Comparison of ENCODE assay signal across 8 cellular contexts in genomic region chr11:65423516-65424199, GRCh38. TPM values are rescaled to one million over a fixed set of nuclear protein-coding genes. Genes with fewer than 3 reads are reported as not detected.
DNase-seq lines count a peak whose midpoint lies in the region; ATAC-seq and TF ChIP-seq lines count a peak whose summit lies in the region.

No MANE protein-coding gene starts in this region.

- no peak for ATAC-seq in HG03039 (IDR thresholded peaks at IDR 0.05; ENCODE audit: unreplicated experiment)

- peaks cover 43% of the 10 kb centered on the region for H3K36me3 ChIP-seq in GM23248 (ENCODE audit: low read depth)
- H3K36me3 ChIP-seq in thymus (ENCODE audit: control insufficient read depth, insufficient read depth), result peaks cover 7% of the 10 kb centered on the region

- H3K9me3 ChIP-seq in GM23248 (ENCODE audit: low read depth) (no peaks in the 10 kb centered on the region), thymus (ENCODE audit: control insufficient read depth) (no peaks in the 10 kb centered on the region)

- H3K9me2 ChIP-seq in GM23248 (ENCODE audit: insufficient read depth), result no peaks in the 10 kb centered on the region

- WGBS in GM23248 (ENCODE audit: low coverage in 1 of 2, low lambda C conversion rate in 2 of 2, missing lambda C conversion rate in 2 of 2), 2 experiments, result 1 to 2% methylated on average over 16 to 19 of the region's 19 CpGs
- WGBS in thymus, result 14% methylated on average over 19 of the region's 19 CpGs

- in situ Hi-C loops in GM23248 (cut with MboI), result no loop called here
- in situ Hi-C loops in SK-MEL-5 (cut with HindIII; ENCODE audit: low pct_unique_long_range_greater_than_20kb, low sequenced_read_pairs), result no loop called here

- H3F3A ChIP-seq in GM23248 (ENCODE audit: insufficient read depth), result peaks cover 82% of the 10 kb centered on the region

- no peaks in the 10 kb centered on the region for H3K27me3 ChIP-seq in GM23248 (replicated peaks; ENCODE audit: insufficient read depth)
- no peaks in the 10 kb centered on the region for H3K27me3 ChIP-seq in thymus (ENCODE audit: control insufficient read depth, insufficient read depth)

- H3K79me2 ChIP-seq in GM23248 (ENCODE audit: insufficient read depth), result peaks cover 87% of the 10 kb centered on the region

- H3K4me2 ChIP-seq in GM23248 (ENCODE audit: unreplicated experiment), result peak overlapping the region; percentile 96

- H3K4me3 ChIP-seq in GM23248 (peak overlapping the region; percentile 93), choroid plexus epithelial cell (ENCODE audit: low read depth, low read length) (peak overlapping the region; percentile 77), thymus (ENCODE audit: low read length) (peak overlapping the region; percentile 83)

- peaks cover 46% of the 10 kb centered on the region for H4K20me1 ChIP-seq in GM23248 (ENCODE audit: insufficient read depth)

- TF ChIP-seq CTCF in choroid plexus epithelial cell (conservative IDR thresholded peaks at IDR 0.05; ENCODE audit: low read depth, low read length), result no peak

- DNase-seq in GM23248 (peak; percentile 48), SK-MEL-5 (ENCODE audit: low read depth, low spot score) (peak; percentile 56), choroid plexus epithelial cell (ENCODE audit: low read depth) (peak; percentile 64), medulla oblongata (ENCODE audit: extremely low spot score) (peak; percentile 51), H4 (ENCODE audit: low spot score) (no peak), NCI-H2107 (lab: John Stamatoyannopoulos, UW) (no peak)

- peak overlapping the region; percentile 100 for H3K9ac ChIP-seq in GM23248

- H2AFZ ChIP-seq in GM23248, result no peak overlapping the region

- peaks cover 26% of the 10 kb centered on the region for H3K4me1 ChIP-seq in GM23248 (ENCODE audit: insufficient read depth)
- peaks cover 43% of the 10 kb centered on the region for H3K4me1 ChIP-seq in thymus (ENCODE audit: control insufficient read depth, insufficient read depth, low read length)

- peak overlapping the region; percentile 100 for H3K27ac ChIP-seq in GM23248
- peak overlapping the region; percentile 98 for H3K27ac ChIP-seq in thymus (ENCODE audit: low read depth)

RNA-seq across cellular contexts. Expression of gene NEAT1, which starts 1.1 kb away (rescaled TPM):
- 74.3 and 143 TPM in 2 replicates for total RNA-seq in GM23248 (2014; rRNA removed; shearing (Covaris generic))
- polyA plus RNA-seq in GM23248 (2016; fragmentation: Nextera tagmentation; extraction: Ambion mirVana) (36.2 and 50.7 TPM in 2 replicates), thymus (3,325 TPM)
- 13.3 and 17.2 TPM in 2 replicates for total RNA-seq in SK-MEL-5 (2014; rRNA removed; shearing (Covaris generic))
- 92.3 and 140 TPM in 2 replicates for polyA plus RNA-seq in SK-MEL-5 (2015; cell fraction: cytosol; rRNA removed)
- polyA plus RNA-seq in SK-MEL-5 (2015; cell fraction: nucleus; rRNA removed), result 4,541 and 4,715 TPM in 2 replicates
- total RNA-seq in H4 (2014; rRNA removed; shearing (Covaris generic)), result 2.9 and 3.4 TPM in 2 replicates

RNA-seq across cellular contexts. Expression of gene FRMD8, which starts 37.2 kb away (rescaled TPM):
- total RNA-seq in GM23248 (2014; rRNA removed; shearing (Covaris generic)), result 80.2 and 106 TPM in 2 replicates
- polyA plus RNA-seq in GM23248 (2016; fragmentation: Nextera tagmentation; extraction: Ambion mirVana) (25.4 and 30.0 TPM in 2 replicates), thymus (21.4 TPM)
- 36.4 and 37.5 TPM in 2 replicates for total RNA-seq in SK-MEL-5 (2014; rRNA removed; shearing (Covaris generic))
- 71.8 and 107 TPM in 2 replicates for polyA plus RNA-seq in SK-MEL-5 (2015; cell fraction: cytosol; rRNA removed)
- 89.4 and 95.0 TPM in 2 replicates for polyA plus RNA-seq in SK-MEL-5 (2015; cell fraction: nucleus; rRNA removed)
- total RNA-seq in H4 (2014; rRNA removed; shearing (Covaris generic)), result 16.3 and 37.3 TPM in 2 replicates

RNA-seq across cellular contexts. Expression of gene SLC25A45, which starts 41.2 kb away (rescaled TPM):
- 3.6 and 6.4 TPM in 2 replicates for total RNA-seq in GM23248 (2014; rRNA removed; shearing (Covaris generic))
- 3.7 and 3.9 TPM in 2 replicates for polyA plus RNA-seq in GM23248 (2016; fragmentation: Nextera tagmentation; extraction: Ambion mirVana)
- 3.4 and 4.6 TPM in 2 replicates for total RNA-seq in SK-MEL-5 (2014; rRNA removed; shearing (Covaris generic))
- 4.9 and 9.4 TPM in 2 replicates for polyA plus RNA-seq in SK-MEL-5 (2015; cell fraction: cytosol; rRNA removed)
- 24.3 and 28.9 TPM in 2 replicates for polyA plus RNA-seq in SK-MEL-5 (2015; cell fraction: nucleus; rRNA removed)
- 35.3 TPM for polyA plus RNA-seq in thymus
- 0.10 and 0.91 TPM in 2 replicates for total RNA-seq in H4 (2014; rRNA removed; shearing (Covaris generic))

Comparison
In these comparisons a context has a peak if more than half of its experiments do, and no peak if none do; other contexts are left out.
1. DNase-seq: peak in GM23248 (single experiment), SK-MEL-5 (single experiment), choroid plexus epithelial cell (single experiment) and medulla oblongata (single experiment); none in H4 (single experiment) and NCI-H2107 (single experiment).
2. Peak in every context shown above with its lines, with median percentiles within 50 percentile points of each other: H3K4me3 ChIP-seq.